Comparison of ENCODE assay signal across 10 cellular contexts in genomic region chr11:72816404-72816990, GRCh38. TPM values are rescaled to one million over a fixed set of nuclear protein-coding genes. Genes with fewer than 3 reads are reported as not detected.
DNase-seq lines count a peak whose midpoint lies in the region; ATAC-seq and TF ChIP-seq lines count a peak whose summit lies in the region.
"Had no signal": no experiment of that assay in that cellular context is flagged by ENCODE, and none has a peak within 500 bp of the region (broad histone marks: within the 10 kb centered on the region; RNA-seq: fewer than 3 reads in every experiment).

No MANE protein-coding gene starts in this region.

- H3K4me3 ChIP-seq in PC-9, result no peak overlapping the region
- peak overlapping the region; percentile 82 for H3K4me3 ChIP-seq in colonic mucosa
- H3K4me3 ChIP-seq in stomach, result peak overlapping the region in 3 of 4 donors; percentile 89 to 95 (median 91)

- peak overlapping the region; percentile 96; the same call in 1 of the 2 replicates for H3K4me2 ChIP-seq in PC-9

- no peaks in the 10 kb centered on the region for H3K36me3 ChIP-seq in PC-9 (ENCODE audit: low read depth)
- no peaks in the 10 kb centered on the region for H3K36me3 ChIP-seq in colonic mucosa
- H3K36me3 ChIP-seq in stomach, result peaks cover 0 to 48% (median 29%) of the 10 kb centered on the region in 4 donors

- POLR2A ChIA-PET in PC-9 (lab: Charles Lee; ENCODE audit: unreplicated experiment), result no interaction called here

- intact Hi-C loops in PC-9 (cut with micrococcal nuclease; ENCODE audit: unreplicated experiment), result loop anchor here (10.0 kb wide), 1 partner anchor 232 kb away; no protein-coding TSS in a partner anchor
- intact Hi-C loops in colonic mucosa (cut with DNase I), result no loop called here
- intact Hi-C loops in stomach (cut with DNase I; ENCODE audit: low total_unique reads), result loop anchor here (10.0 kb wide), 1 partner anchor 92 kb away; no protein-coding TSS in a partner anchor

- no peak overlapping the region for H2AFZ ChIP-seq in PC-9

- peaks cover 26% of the 10 kb centered on the region for H3F3A ChIP-seq in PC-9 (ENCODE audit: insufficient read depth, low read depth)

- no peak for TF ChIP-seq CTCF in PC-9 (conservative IDR thresholded peaks at IDR 0.05)
- TF ChIP-seq CTCF in colonic mucosa (IDR thresholded peaks at IDR 0.05), result no peak
- TF ChIP-seq CTCF in stomach (IDR thresholded peaks at IDR 0.05), result no peak
- TF ChIP-seq CTCF in progenitor cell of endocrine pancreas (IDR thresholded peaks at IDR 0.05; ENCODE audit: unreplicated experiment), result no peak

- no peak overlapping the region for H3K9ac ChIP-seq in colonic mucosa (ENCODE audit: low read depth in 2 of 2, low read length in 2 of 2)

- no peak for DNase-seq in activated CD8-positive, alpha-beta memory T cell treated with anti-CD3 and anti-CD28 coated beads, Interleukin-2, amount 10 ng/mL, durations not matched to agents 7 days and 5 days
- DNase-seq in activated CD8-positive, alpha-beta memory T cell treated with anti-CD3 and anti-CD28 coated beads, Interleukin-2, amount 50 U/mL, for 48 hours, result no peak
- no peak for DNase-seq in PC-9
- no peak for DNase-seq in colonic mucosa
- no peak for DNase-seq in stomach
- DNase-seq in DMS 273 treated with DMSO at 0.1 percent for 48 hours (lab: John Stamatoyannopoulos, UW), result no peak
- no peak for DNase-seq in progenitor cell of endocrine pancreas (ENCODE audit: low spot score, unreplicated experiment)
- DNase-seq: stimulated activated CD8-positive, alpha-beta memory T cell treated with anti-CD3 and anti-CD28 coated beads, Interleukin-4, amount 100 ng/mL, for 48 hours had no signal

- H3K27me3 Mint-ChIP-seq in activated CD8-positive, alpha-beta memory T cell treated with anti-CD3 and anti-CD28 coated beads, Interleukin-2, amount 10 ng/mL, durations not matched to agents 7 days and 5 days, result no peaks in the 10 kb centered on the region
- H3K27me3 Mint-ChIP-seq in progenitor cell of endocrine pancreas, result peaks cover 8% of the 10 kb centered on the region

- H3K4me1 ChIP-seq in PC-9 (replicated peaks; ENCODE audit: insufficient read depth) (peaks cover 46% of the 10 kb centered on the region), colonic mucosa (peaks cover 22% of the 10 kb centered on the region), stomach (peaks cover 32 to 59% (median 49%) of the 10 kb centered on the region in 4 donors)

- peaks cover 50% of the 10 kb centered on the region for H3K4me1 Mint-ChIP-seq in activated CD8-positive, alpha-beta memory T cell treated with anti-CD3 and anti-CD28 coated beads, Interleukin-2, amount 10 ng/mL, durations not matched to agents 7 days and 5 days
- H3K4me1 Mint-ChIP-seq in progenitor cell of endocrine pancreas (ENCODE audit: low read depth), result peaks cover 23% of the 10 kb centered on the region

- TF ChIP-seq EP300 in stomach (IDR thresholded peaks at IDR 0.05), result no peak

- H3K27me3 ChIP-seq in PC-9 (ENCODE audit: insufficient read depth, low read depth) (no peaks in the 10 kb centered on the region), colonic mucosa (no peaks in the 10 kb centered on the region), stomach (no peaks in the 10 kb centered on the region)
- H3K27me3 ChIP-seq: right lobe of liver had no signal

- no peaks in the 10 kb centered on the region for H4K20me1 ChIP-seq in PC-9 (ENCODE audit: insufficient read depth)

- peak overlapping the region; percentile 100 for H3K4me3 Mint-ChIP-seq in activated CD8-positive, alpha-beta memory T cell treated with anti-CD3 and anti-CD28 coated beads, Interleukin-2, amount 10 ng/mL, durations not matched to agents 7 days and 5 days
- H3K4me3 Mint-ChIP-seq in progenitor cell of endocrine pancreas (ENCODE audit: low read depth), result no peak overlapping the region

- no peaks in the 10 kb centered on the region for H3K9me2 ChIP-seq in PC-9 (ENCODE audit: insufficient read depth)

- CTCF ChIA-PET in activated CD8-positive, alpha-beta memory T cell treated with anti-CD3 and anti-CD28 coated beads, Interleukin-2, amount 10 ng/mL, durations not matched to agents 7 days and 5 days (lab: Charles Lee), result interaction anchor here (0.7 to 5.9 kb wide), 7 partner anchors 11 to 362 kb away, joined by 3 to 61 read pairs (median 7); partner anchors contain the start of gene STARD10
- CTCF ChIA-PET in PC-9 (lab: Charles Lee), result no interaction called here

- no peak for TF ChIP-seq POLR2A in stomach (IDR thresholded peaks at IDR 0.05)

- H3K27ac ChIP-seq in PC-9 (no peak overlapping the region), colonic mucosa (no peak overlapping the region), stomach (peak overlapping the region in 2 of 5 donors; percentile 93 to 96)
- H3K27ac ChIP-seq: right lobe of liver had no signal

- peaks cover 58% of the 10 kb centered on the region for H3K36me3 Mint-ChIP-seq in activated CD8-positive, alpha-beta memory T cell treated with anti-CD3 and anti-CD28 coated beads, Interleukin-2, amount 10 ng/mL, durations not matched to agents 7 days and 5 days
- peaks cover 9% of the 10 kb centered on the region for H3K36me3 Mint-ChIP-seq in progenitor cell of endocrine pancreas (ENCODE audit: insufficient read depth)

- H3K9me3 ChIP-seq in PC-9 (ENCODE audit: insufficient read depth, low read depth) (no peaks in the 10 kb centered on the region), colonic mucosa (no peaks in the 10 kb centered on the region), stomach (no peaks in the 10 kb centered on the region)
- H3K9me3 ChIP-seq: right lobe of liver had no signal

- H3K27ac Mint-ChIP-seq in activated CD8-positive, alpha-beta memory T cell treated with anti-CD3 and anti-CD28 coated beads, Interleukin-2, amount 10 ng/mL, durations not matched to agents 7 days and 5 days, result peak overlapping the region; percentile 99
- H3K27ac Mint-ChIP-seq in progenitor cell of endocrine pancreas, result no peak overlapping the region

- no peak for ATAC-seq in activated CD8-positive, alpha-beta memory T cell treated with anti-CD3 and anti-CD28 coated beads, Interleukin-2, amount 10 ng/mL, durations not matched to agents 7 days and 5 days
- no peak for ATAC-seq in GM21737 (IDR thresholded peaks at IDR 0.05; ENCODE audit: unreplicated experiment)

- H3K79me2 ChIP-seq in PC-9 (ENCODE audit: low read depth), result peaks cover 23% of the 10 kb centered on the region

- H3K9me3 Mint-ChIP-seq in activated CD8-positive, alpha-beta memory T cell treated with anti-CD3 and anti-CD28 coated beads, Interleukin-2, amount 10 ng/mL, durations not matched to agents 7 days and 5 days (ENCODE audit: low read depth), result no peaks in the 10 kb centered on the region
- no peaks in the 10 kb centered on the region for H3K9me3 Mint-ChIP-seq in progenitor cell of endocrine pancreas (ENCODE audit: low read depth)

- 71 to 85% (median 80%) methylated on average over 2 to 7 of the region's 7 CpGs for WGBS in stomach, 5 donors

- BruUV-seq in PC-9 (replicated peaks; lab: Mats Ljungman, UMichigan), result no TSS peak

RNA-seq across cellular contexts. Expression of gene ATG16L2, which starts 2.3 kb away (rescaled TPM):
- total RNA-seq in activated CD8-positive, alpha-beta memory T cell treated with anti-CD3 and anti-CD28 coated beads, Interleukin-2, amount 10 ng/mL, durations not matched to agents 7 days and 5 days, result 100 to 1,000 TPM; 103 to 168 TPM
- 17.5 and 24.0 TPM in 2 replicates for total RNA-seq in PC-9 (2021)
- 10 to 100 TPM; 43.5 to 51.3 TPM for total RNA-seq in colonic mucosa
- 100 to 1,000 TPM in 1 of 5 donors, 10 to 100 TPM in 4; 13.0 to 266 (median 40.3) TPM for total RNA-seq in stomach
- polyA plus RNA-seq in stomach, result 10 to 100 TPM; 15.4 to 67.0 (median 30.4) TPM
- total RNA-seq in progenitor cell of endocrine pancreas, result 43.8 and 43.9 TPM in 2 replicates

RNA-seq across cellular contexts. Expression of gene STARD10, which starts 22.6 kb away (rescaled TPM):
- total RNA-seq in activated CD8-positive, alpha-beta memory T cell treated with anti-CD3 and anti-CD28 coated beads, Interleukin-2, amount 10 ng/mL, durations not matched to agents 7 days and 5 days, result 10 to 100 TPM in 1 of 2 experiments, 1 to 10 TPM in 1; 8.4 to 18.4 TPM
- total RNA-seq in PC-9 (2021) (145 and 184 TPM in 2 replicates), colonic mucosa (100 to 1,000 TPM; 519 to 905 TPM), stomach (100 to 1,000 TPM; 125 to 895 (median 321) TPM), progenitor cell of endocrine pancreas (212 and 220 TPM in 2 replicates)
- 100 to 1,000 TPM; 310 to 950 (median 759) TPM for polyA plus RNA-seq in stomach
